1 cellular context compared by ENCODE assay signal in genomic region chr13:48582086-48582485, GRCh38.
A peak's percentile ranks its signal among the peaks of the same experiment; 100 is the strongest.
TF ChIP-seq lines count a peak whose summit lies in the region.

No MANE protein-coding gene starts in this region.

TF ChIP-seq in HepG2, 621 proteins besides CTCF, POLR2A, EP300 and RAD21:
- TF ChIP-seq RBM22 (optimal IDR thresholded peaks at IDR 0.05; ENCODE audit: low read length) (no peak), PTBP1 (IDR thresholded peaks at IDR 0.05; ENCODE audit: low read depth, low read length, poor library complexity, severe bottlenecking) (no peak), FOXJ3 (CRISPR knock-in tag; IDR thresholded peaks at IDR 0.05; ENCODE audit: borderline replicate concordance) (no peak), NR2F6 (IDR thresholded peaks at IDR 0.05) (no peak), NR2F6 (CRISPR knock-in tag; IDR thresholded peaks at IDR 0.05) (0 out of 2 replicates have a peak, but pooled peaks have one; percentile 10), ZNF263 (CRISPR knock-in tag; IDR thresholded peaks at IDR 0.05) (no peak), HMG20B (CRISPR knock-in tag; conservative IDR thresholded peaks at IDR 0.05) (no peak), ZMYM2 (CRISPR knock-in tag; IDR thresholded peaks at IDR 0.05) (no peak)
